Comparison of ENCODE assay signal across 21 cellular contexts in the genomic region with DNA sequence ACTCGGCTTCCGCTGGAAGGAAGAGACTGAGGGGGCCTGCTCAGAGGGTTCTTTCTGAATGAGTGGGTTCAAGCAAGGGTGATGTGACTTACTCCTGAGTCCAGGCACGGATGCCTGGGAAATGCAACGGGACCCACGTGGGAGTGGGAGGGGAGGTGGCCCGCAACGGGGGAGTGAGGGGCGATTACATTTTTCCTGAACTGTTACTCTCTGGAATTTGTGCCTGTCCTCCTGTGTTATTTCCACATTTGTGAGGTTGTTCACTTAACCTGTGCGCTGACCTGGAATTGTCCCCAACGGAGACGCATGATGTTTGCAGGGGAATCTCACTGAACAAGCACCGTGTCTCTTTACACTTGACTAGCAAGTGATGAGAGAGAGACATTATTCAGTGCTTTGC.
A peak's percentile ranks its signal among the peaks of the same experiment; 100 is the strongest.
DNase-seq lines count a peak whose midpoint lies in the region; ATAC-seq, FAIRE-seq and TF ChIP-seq lines count a peak whose summit lies in the region.
"Had no signal": no experiment of that assay in that cellular context is flagged by ENCODE, and none has a peak within 500 bp of the region (broad histone marks: within the 10 kb centered on the region; RNA-seq: fewer than 3 reads in every experiment).

No MANE protein-coding gene starts in this region.

- peaks cover 0 to 5% of the 10 kb centered on the region in 2 experiments for H4K20me1 ChIP-seq in H1 (replicated peaks in 1 of 2; ENCODE audit: control insufficient read depth in 1 of 2, insufficient read depth in 2 of 2, low read length in 2 of 2)
- no peaks in the 10 kb centered on the region for H4K20me1 ChIP-seq in SK-N-SH (ENCODE audit: insufficient read depth)
- H4K20me1 ChIP-seq: BLaER1 had no signal

- no peak overlapping the region; the same call in 1 of the 2 replicates for H2BK12ac ChIP-seq in H1 (ENCODE audit: low read depth, low read length)

- H3K14ac ChIP-seq in H1 (ENCODE audit: insufficient read length) = no peak overlapping the region

- H3K9me2 ChIP-seq in SK-N-SH = no peaks in the 10 kb centered on the region

- H3K4me3 Mint-ChIP-seq in nephron progenitor cell (peak overlapping the region; percentile 33), osteocyte (ENCODE audit: unreplicated experiment) (no peak overlapping the region)
- H3K4me3 Mint-ChIP-seq: CD14-positive monocyte; CD4-positive, alpha-beta memory T cell; GM23338; HFFc6; IgD-negative memory B cell had no signal

- H2BK5ac ChIP-seq in H1 (ENCODE audit: low read depth, low read length) = no peak overlapping the region

- DNase-seq in NCI-H2227 (lab: John Stamatoyannopoulos, UW; ENCODE audit: unreplicated experiment) (peak; percentile 26), H1 (ENCODE audit: low read depth in 1 of 2, low spot score in 2 of 2) (no peak), nephron progenitor cell (peak; percentile 21), osteocyte (ENCODE audit: extremely low spot score, unreplicated experiment) (peak; percentile 67), iPS-NIHi11 (ENCODE audit: low spot score) (no peak), right lobe of liver (no peak), SK-N-SH (no peak)
- DNase-seq in activated CD4-positive, CD25-positive, alpha-beta regulatory T cell (lab: John Stamatoyannopoulos, UW) = no peak
- DNase-seq: 8988T; Calu3; CD4-positive, alpha-beta memory T cell; DMS79 treated with DMSO at 0.1 percent for 48 hours; H7; HFFc6 had no signal

- H3K27me3 Mint-ChIP-seq in nephron progenitor cell (ENCODE audit: low read depth, poor library complexity) (peaks cover 10% of the 10 kb centered on the region), osteocyte (ENCODE audit: unreplicated experiment) (no peaks in the 10 kb centered on the region)
- H3K27me3 Mint-ChIP-seq: CD4-positive, alpha-beta memory T cell; IgD-negative memory B cell had no signal

- no peak overlapping the region for H2AFZ ChIP-seq in H1 (ENCODE audit: low read length)
- H2AFZ ChIP-seq in SK-N-SH (ENCODE audit: low read depth) = no peak overlapping the region
- H2AFZ ChIP-seq: GM23338 had no signal

- H3K79me2 ChIP-seq in H1 (ENCODE audit: control insufficient read depth in 1 of 2, insufficient read depth in 2 of 2, low read length in 2 of 2) = peaks cover 0 to 3% of the 10 kb centered on the region in 2 experiments; a peak in 2 of 4 replicates
- no peaks in the 10 kb centered on the region for H3K79me2 ChIP-seq in SK-N-SH (ENCODE audit: insufficient read depth)

- H2BK20ac ChIP-seq in H1 (ENCODE audit: low read length) = no peak overlapping the region

- no peak overlapping the region for H4K5ac ChIP-seq in H1 (ENCODE audit: insufficient read length, low read depth, low read length)

- H3K4me2 ChIP-seq in H1 (ENCODE audit: insufficient read depth in 1 of 2, low read depth in 2 of 2, low read length in 2 of 2) (no peak overlapping the region), SK-N-SH (no peak overlapping the region)
- H3K4me2 ChIP-seq: BLaER1, GM23338 had no signal

- no peak for ATAC-seq in right lobe of liver
- ATAC-seq: GM12878, HCT116 had no signal

- peaks cover 3% of the 10 kb centered on the region for H3K79me1 ChIP-seq in H1 (ENCODE audit: low read depth, low read length)

- H3K27ac ChIP-seq in H1 (ENCODE audit: low read depth, low read length) (no peak overlapping the region), right lobe of liver (no peak overlapping the region), SK-N-SH (ENCODE audit: low read depth in 2 of 2, low read length in 1 of 2) (no peak overlapping the region)
- H3K27ac ChIP-seq: BLaER1, HL-60 had no signal

- peaks cover 9% of the 10 kb centered on the region; the same call in 1 of the 2 replicates for H3K23me2 ChIP-seq in H1 (ENCODE audit: low read depth, low read length)

- CTCF ChIA-PET in H1 (lab: Charles Lee; ENCODE audit: partially characterized antibody) (interaction anchor here (0.7 kb wide), 1 partner anchor 505 kb away, joined by 3 read pairs; no protein-coding TSS in a partner anchor), SK-N-SH (lab: Yijun Ruan, JAX) (no interaction called here)

- 90% methylated on average over 10 of the region's 12 CpGs; no CpG with 5 or more reads in 1 of the 2 experiments for WGBS in H1 (ENCODE audit: extremely low coverage in 1 of 2, insufficient coverage in 1 of 2, insufficient read length in 1 of 2, insufficient replicate concordance in 2 of 2, low coverage in 1 of 2, low lambda C conversion rate in 2 of 2, missing lambda C conversion rate in 1 of 2), 2 experiments
- 75% methylated on average over 11 of the region's 12 CpGs for WGBS in right lobe of liver (ENCODE audit: insufficient coverage, low coverage, low lambda C conversion rate, missing lambda C conversion rate)
- 66% methylated on average over 10 of the region's 12 CpGs for WGBS in SK-N-SH (ENCODE audit: low lambda C conversion rate)

- H3K9ac ChIP-seq in H1 (replicated peaks in 1 of 4; ENCODE audit: extremely low read depth in 1 of 4, low read depth in 3 of 4, low read length in 3 of 4) (no peak overlapping the region), SK-N-SH (no peak overlapping the region)
- H3K9ac ChIP-seq: BLaER1 had no signal

- no peak overlapping the region for H4K8ac ChIP-seq in H1 (ENCODE audit: extremely low read depth, insufficient read depth, low read length)

- H3K4me1 ChIP-seq in H1 (replicated peaks in 1 of 4; ENCODE audit: control insufficient read depth in 3 of 4, insufficient read depth in 4 of 4, low read length in 3 of 4) (peaks cover 0 to 6% (median 2%) of the 10 kb centered on the region in 4 experiments; a peak in 3 of 7 replicates), right lobe of liver (no peaks in the 10 kb centered on the region), SK-N-SH (ENCODE audit: control insufficient read depth in 1 of 2, insufficient read depth in 2 of 2, low read depth in 1 of 2, low read length in 1 of 2) (no peaks in the 10 kb centered on the region)
- H3K4me1 ChIP-seq: BLaER1 had no signal

- no peak overlapping the region for H2AK5ac ChIP-seq in H1 (ENCODE audit: low read depth, low read length)

- H2BK15ac ChIP-seq in H1 (ENCODE audit: low read length) = peak overlapping the region; percentile 25; the same call in 1 of the 2 replicates

- H3K9me3 ChIP-seq in H1 (ENCODE audit: insufficient read depth in 2 of 2, low read depth in 1 of 2, low read length in 1 of 2) = peaks cover 15 to 16% of the 10 kb centered on the region in 2 experiments
- no peaks in the 10 kb centered on the region for H3K9me3 ChIP-seq in right lobe of liver
- no peaks in the 10 kb centered on the region for H3K9me3 ChIP-seq in SK-N-SH

- H3K36me3 ChIP-seq in H1 (ENCODE audit: control insufficient read depth in 2 of 4, insufficient read depth in 4 of 4, low read length in 3 of 4) = no peaks in the 10 kb centered on the region; a peak in 2 of 8 replicates
- H3K36me3 ChIP-seq in right lobe of liver = no peaks in the 10 kb centered on the region
- H3K36me3 ChIP-seq in SK-N-SH (replicated peaks in 1 of 2; ENCODE audit: control insufficient read depth in 1 of 2, insufficient read depth in 2 of 2, low read length in 1 of 2) = no peaks in the 10 kb centered on the region
- H3K36me3 ChIP-seq: BLaER1 had no signal

- no peak overlapping the region for H3K4ac ChIP-seq in H1 (replicated peaks; ENCODE audit: insufficient read length, low read depth, low read length)

- TF ChIP-seq EP300 in H1 (IDR thresholded peaks at IDR 0.05; ENCODE audit: borderline replicate concordance in 1 of 2, low read depth in 2 of 2, low read length in 2 of 2) (no peak), SK-N-SH (IDR thresholded peaks at IDR 0.05; ENCODE audit: borderline replicate concordance in 1 of 2, low read depth in 1 of 2, low read length in 1 of 2) (no peak)

- peaks cover 12% of the 10 kb centered on the region for H3K4me1 Mint-ChIP-seq in nephron progenitor cell
- no peaks in the 10 kb centered on the region for H3K4me1 Mint-ChIP-seq in osteocyte (ENCODE audit: unreplicated experiment)
- H3K4me1 Mint-ChIP-seq: CD14-positive monocyte; CD4-positive, alpha-beta memory T cell had no signal

- H3K9me3 Mint-ChIP-seq in nephron progenitor cell = peaks cover 26% of the 10 kb centered on the region
- peaks cover 4% of the 10 kb centered on the region for H3K9me3 Mint-ChIP-seq in osteocyte (ENCODE audit: unreplicated experiment)

- no peak for TF ChIP-seq RAD21 in H1 (IDR thresholded peaks at IDR 0.05 in 1 of 2, conservative IDR thresholded peaks at IDR 0.05 in 1 of 2; ENCODE audit: low read depth in 2 of 2, low read length in 2 of 2)
- TF ChIP-seq RAD21 in SK-N-SH (IDR thresholded peaks at IDR 0.05; ENCODE audit: low read length) = no peak

- intact Hi-C loops in right lobe of liver (cut with DNase I) = no loop called here

- TF ChIP-seq CTCF in H1 (IDR thresholded peaks at IDR 0.05; ENCODE audit: control extremely low read depth in 1 of 3, insufficient read depth in 1 of 3, low read depth in 1 of 3, low read length in 3 of 3) (no peak), nephron progenitor cell (IDR thresholded peaks at IDR 0.05) (no peak), osteocyte (IDR thresholded peaks at IDR 0.05) (no peak), right lobe of liver (IDR thresholded peaks at IDR 0.05) (no peak), SK-N-SH (IDR thresholded peaks at IDR 0.05) (no peak)

- no peak overlapping the region for H3K23ac ChIP-seq in H1 (ENCODE audit: insufficient read length)

- FAIRE-seq in H1 (lab: Jason Lieb, UNC) = no peak
- FAIRE-seq: GM12878 had no signal

- peaks cover 5% of the 10 kb centered on the region for H3K36me3 Mint-ChIP-seq in nephron progenitor cell (ENCODE audit: low read depth)
- no peaks in the 10 kb centered on the region for H3K36me3 Mint-ChIP-seq in osteocyte (ENCODE audit: unreplicated experiment)
- H3K36me3 Mint-ChIP-seq: CD14-positive monocyte; CD4-positive, alpha-beta memory T cell; IgD-negative memory B cell had no signal

- TF ChIP-seq POLR2A in H1 (IDR thresholded peaks at IDR 0.05; ENCODE audit: control extremely low read depth in 1 of 2, low read depth in 2 of 2, low read length in 2 of 2) (no peak), right lobe of liver (IDR thresholded peaks at IDR 0.05) (no peak)

- H4K91ac ChIP-seq in H1 (replicated peaks; ENCODE audit: insufficient read length, low read length) = no peak overlapping the region

- H3K27ac Mint-ChIP-seq in nephron progenitor cell (peak overlapping the region; percentile 27), osteocyte (ENCODE audit: unreplicated experiment) (no peak overlapping the region)
- H3K27ac Mint-ChIP-seq: CD14-positive monocyte; CD4-positive, alpha-beta memory T cell; GM23338; HFFc6; IgD-negative memory B cell had no signal

- no peak overlapping the region for H2BK120ac ChIP-seq in H1 (replicated peaks; ENCODE audit: low read depth, low read length)

- H3K18ac ChIP-seq in H1 (ENCODE audit: extremely low read depth, low read length) = no peak overlapping the region

- H3K27me3 ChIP-seq in H1 (replicated peaks in 1 of 4; ENCODE audit: control insufficient read depth in 3 of 4, extremely low read depth in 1 of 4, insufficient read depth in 3 of 4, low read length in 3 of 4) (no peaks in the 10 kb centered on the region), right lobe of liver (no peaks in the 10 kb centered on the region), SK-N-SH (ENCODE audit: insufficient read depth) (no peaks in the 10 kb centered on the region)
- H3K27me3 ChIP-seq: BLaER1 had no signal

- H3K56ac ChIP-seq in H1 (replicated peaks; ENCODE audit: insufficient read length, low read depth, low read length) = no peak overlapping the region

- POLR2A ChIA-PET in H1 (lab: Charles Lee; ENCODE audit: partially characterized antibody) (no interaction called here), SK-N-SH (lab: Yijun Ruan, JAX) (no interaction called here)

- H3K4me3 ChIP-seq in H1 (ENCODE audit: extremely low read depth in 1 of 4, insufficient read depth in 2 of 4, low read depth in 3 of 4, low read length in 4 of 4) (no peak overlapping the region), right lobe of liver (no peak overlapping the region), SK-N-SH (ENCODE audit: low read depth in 2 of 2, low read length in 1 of 2) (no peak overlapping the region)
- H3K4me3 ChIP-seq: BLaER1, GM12878, GM23338 had no signal

- H3F3A ChIP-seq in SK-N-SH (replicated peaks; ENCODE audit: insufficient read depth) = no peaks in the 10 kb centered on the region

Comparison
In these comparisons a context has a peak if more than half of its experiments do, and no peak if none do; other contexts are left out.
1. DNase-seq: peak in NCI-H2227 (single experiment), nephron progenitor cell (single experiment) and osteocyte (single experiment); none in H1 (0 of 2), iPS-NIHi11 (single experiment), right lobe of liver (0 of 3), activated CD4-positive, CD25-positive, alpha-beta regulatory T cell (0 of 4) and SK-N-SH (single experiment).